1 cellular context compared by ENCODE assay signal in genomic region chr20:36951198-36951976, GRCh38.
A peak's percentile ranks its signal among the peaks of the same experiment; 100 is the strongest.
TF ChIP-seq lines count a peak whose summit lies in the region.

SAMHD1 (minus strand) TSS chr20:36951708; CDS start chr20:36951643, 65 bp downstream.

TF ChIP-seq in HepG2, 621 proteins besides CTCF, POLR2A, EP300 and RAD21 (continued from another document and continues in another):
- TF ChIP-seq ZNF512 (CRISPR knock-in tag; IDR thresholded peaks at IDR 0.05): peak; percentile 70
- peak; percentile 91 for TF ChIP-seq KDM5B (CRISPR knock-in tag; IDR thresholded peaks at IDR 0.05; ENCODE audit: borderline replicate concordance)
- no peak; the same call in 1 of the 2 replicates for TF ChIP-seq MLX (CRISPR knock-in tag; IDR thresholded peaks at IDR 0.05)
- peak; percentile 93 for TF ChIP-seq GZF1 (CRISPR knock-in tag; IDR thresholded peaks at IDR 0.05)
- TF ChIP-seq KDM4B (CRISPR knock-in tag; IDR thresholded peaks at IDR 0.05): 0 out of 2 replicates have a peak, but pooled peaks have one; percentile 37
- TF ChIP-seq ZBED4 (CRISPR knock-in tag; IDR thresholded peaks at IDR 0.05; ENCODE audit: borderline replicate concordance): no peak
- TF ChIP-seq KMT2A (CRISPR knock-in tag; IDR thresholded peaks at IDR 0.05): peak; percentile 91
- TF ChIP-seq HNRNPLL (IDR thresholded peaks at IDR 0.05; ENCODE audit: low read depth, low read length, poor library complexity, severe bottlenecking): peak; percentile 75
- TF ChIP-seq ATF6 (CRISPR knock-in tag; conservative IDR thresholded peaks at IDR 0.05): peak; percentile 77; the same call in 1 of the 2 replicates
- no peak for TF ChIP-seq ZNF841 (CRISPR knock-in tag; IDR thresholded peaks at IDR 0.05; ENCODE audit: borderline replicate concordance)
- TF ChIP-seq SRY (CRISPR knock-in tag; IDR thresholded peaks at IDR 0.05): peak; percentile 94; the same call in 1 of the 2 replicates
- no peak for TF ChIP-seq ZNF326 (CRISPR knock-in tag; IDR thresholded peaks at IDR 0.05; ENCODE audit: borderline replicate concordance)
- peak; percentile 87 for TF ChIP-seq ZNF883 (CRISPR knock-in tag; IDR thresholded peaks at IDR 0.05; ENCODE audit: not compliant biosample characterization)
- no peak for TF ChIP-seq NCOA1 (CRISPR knock-in tag; IDR thresholded peaks at IDR 0.05)
- TF ChIP-seq ZNF776 (CRISPR knock-in tag; IDR thresholded peaks at IDR 0.05): peak; percentile 25; the same call in 1 of the 2 replicates
- no peak; the same call in 1 of the 2 replicates for TF ChIP-seq ZNF790 (CRISPR knock-in tag; IDR thresholded peaks at IDR 0.05; ENCODE audit: borderline replicate concordance)
- peak; percentile 77; the same call in 1 of the 2 replicates for TF ChIP-seq MYC (CRISPR knock-in tag; IDR thresholded peaks at IDR 0.05; ENCODE audit: borderline replicate concordance)
- no peak for TF ChIP-seq ETS1 (CRISPR knock-in tag; IDR thresholded peaks at IDR 0.05)
- TF ChIP-seq RBAK (CRISPR knock-in tag; IDR thresholded peaks at IDR 0.05): 0 out of 2 replicates have a peak, but pooled peaks have one; percentile 40
- no peak for TF ChIP-seq SP1 (IDR thresholded peaks at IDR 0.05)
- peak; percentile 64; the same call in 1 of the 2 replicates for TF ChIP-seq SP1 (CRISPR knock-in tag; IDR thresholded peaks at IDR 0.05)
- peak; percentile 59; the same call in 1 of the 2 replicates for TF ChIP-seq ZBTB26 (CRISPR knock-in tag; IDR thresholded peaks at IDR 0.05; ENCODE audit: borderline replicate concordance)
- TF ChIP-seq TFAP4 (IDR thresholded peaks at IDR 0.05; ENCODE audit: borderline replicate concordance, low read depth): peak; percentile 61; the same call in 1 of the 2 replicates
- TF ChIP-seq ZSCAN22 (CRISPR knock-in tag; IDR thresholded peaks at IDR 0.05): peak; percentile 63; the same call in 1 of the 2 replicates
- TF ChIP-seq MED8 (CRISPR knock-in tag; IDR thresholded peaks at IDR 0.05; ENCODE audit: insufficient replicate concordance): no peak
- TF ChIP-seq ZC3H4 (CRISPR knock-in tag; IDR thresholded peaks at IDR 0.05; ENCODE audit: borderline replicate concordance): no peak
- no peak for TF ChIP-seq ZFYVE20 (CRISPR knock-in tag; IDR thresholded peaks at IDR 0.05; ENCODE audit: borderline replicate concordance, low read depth)
- peak; percentile 86; the same call in 1 of the 2 replicates for TF ChIP-seq DNMT1 (CRISPR knock-in tag; IDR thresholded peaks at IDR 0.05)
- TF ChIP-seq ZNF264 (CRISPR knock-in tag; IDR thresholded peaks at IDR 0.05): no peak
- no peak for TF ChIP-seq MLLT10 (CRISPR knock-in tag; IDR thresholded peaks at IDR 0.05)
- 0 out of 2 replicates have a peak, but pooled peaks have one; percentile 57 for TF ChIP-seq ZNF333 (CRISPR knock-in tag; IDR thresholded peaks at IDR 0.05; ENCODE audit: borderline replicate concordance)
- TF ChIP-seq SAP130 (CRISPR knock-in tag; IDR thresholded peaks at IDR 0.05; ENCODE audit: low read depth): peak; percentile 88
- TF ChIP-seq ZHX2 (IDR thresholded peaks at IDR 0.05; ENCODE audit: low read depth): no peak; the same call in 1 of the 2 replicates
- TF ChIP-seq ZHX2 (CRISPR knock-in tag; IDR thresholded peaks at IDR 0.05; ENCODE audit: borderline replicate concordance): no peak; the same call in 1 of the 2 replicates
